16 cellular contexts compared by ENCODE assay signal in the genomic region with DNA sequence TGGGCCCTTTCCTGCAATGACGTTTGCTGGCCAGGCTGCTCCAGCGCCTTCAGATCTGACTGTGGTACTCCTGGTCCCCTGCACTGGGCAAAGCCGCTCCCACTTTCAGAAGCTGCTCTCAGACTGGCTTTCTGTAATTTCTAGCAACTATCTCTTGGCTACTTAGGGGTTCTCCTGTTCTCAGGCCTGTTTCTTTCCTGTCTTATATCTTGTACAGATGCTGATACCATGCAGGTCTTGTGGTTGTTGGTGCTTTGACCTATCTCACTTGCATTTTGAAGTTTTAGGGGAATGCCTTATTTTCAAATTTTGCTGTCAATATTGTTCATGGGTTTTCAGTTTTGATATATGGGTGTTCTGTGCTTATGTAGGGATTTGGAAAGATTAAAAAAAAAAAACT.
DNase-seq lines count a peak whose midpoint lies in the region; ATAC-seq and TF ChIP-seq lines count a peak whose summit lies in the region.
"Had no signal": no experiment of that assay in that cellular context is flagged by ENCODE, and none has a peak within 500 bp of the region (broad histone marks: within the 10 kb centered on the region; RNA-seq: fewer than 3 reads in every experiment).

No MANE protein-coding gene starts in this region.

- H3K27ac Mint-ChIP-seq in naive thymus-derived CD4-positive, alpha-beta T cell: no peak overlapping the region
- no peak overlapping the region for H3K27ac Mint-ChIP-seq in chondrocyte (ENCODE audit: unreplicated experiment)

- no peak overlapping the region for H3K4me3 ChIP-seq in GM12865 (ENCODE audit: low read depth, low read length)
- H3K4me3 ChIP-seq in naive thymus-derived CD4-positive, alpha-beta T cell (ENCODE audit: low read length): no peak overlapping the region
- H3K4me3 ChIP-seq: SJSA1 had no signal

- no peaks in the 10 kb centered on the region for H3K27me3 ChIP-seq in naive thymus-derived CD4-positive, alpha-beta T cell (ENCODE audit: control insufficient read depth in 2 of 2, insufficient read depth in 2 of 2, low read length in 2 of 2)
- H3K27me3 ChIP-seq: SJSA1 had no signal

- no peak for TF ChIP-seq CTCF in GM12865 (IDR thresholded peaks at IDR 0.05; ENCODE audit: insufficient read depth, low read depth, low read length, missing control alignments)
- no peak for TF ChIP-seq CTCF in chondrocyte (IDR thresholded peaks at IDR 0.05)

- H3K9me3 Mint-ChIP-seq in naive thymus-derived CD4-positive, alpha-beta T cell: peaks cover 0 to 5% (median 0%) of the 10 kb centered on the region in 11 donors
- H3K9me3 Mint-ChIP-seq in chondrocyte (ENCODE audit: low read depth): peaks cover 3% of the 10 kb centered on the region

- no peaks in the 10 kb centered on the region for H3K36me3 ChIP-seq in naive thymus-derived CD4-positive, alpha-beta T cell (ENCODE audit: control insufficient read depth in 2 of 3, insufficient read depth in 3 of 3, low read length in 3 of 3)
- H3K36me3 ChIP-seq: SJSA1 had no signal

- peaks cover 22 to 38% (median 22%) of the 10 kb centered on the region in 5 donors for H3K27me3 Mint-ChIP-seq in naive thymus-derived CD4-positive, alpha-beta T cell
- peaks cover 2% of the 10 kb centered on the region for H3K27me3 Mint-ChIP-seq in chondrocyte (ENCODE audit: low read depth)

- CTCF ChIA-PET in naive thymus-derived CD4-positive, alpha-beta T cell (lab: Charles Lee): no interaction called here

- DNase-seq in GM12865 (ENCODE audit: low read depth) (peak; percentile 65), dermis blood vessel endothelial cell (peak; percentile 7), chondrocyte (ENCODE audit: low spot score) (no peak), islet precursor cell (no peak)
- no peak for DNase-seq in naive thymus-derived CD4-positive, alpha-beta T cell
- DNase-seq: COR-L47, KBM-7, NCI-H1417 treated with DMSO at 0.1 percent for 48 hours, NCI-H1930, NCI-H2171 treated with DMSO at 0.1 percent for 48 hours, NCI-H748 treated with DMSO at 0.1 percent for 48 hours had no signal

- no peak overlapping the region for H3K4me3 Mint-ChIP-seq in naive thymus-derived CD4-positive, alpha-beta T cell
- H3K4me3 Mint-ChIP-seq in chondrocyte (ENCODE audit: unreplicated experiment): no peak overlapping the region

- no peak overlapping the region for H3K27ac ChIP-seq in naive thymus-derived CD4-positive, alpha-beta T cell (ENCODE audit: low read depth, low read length)
- H3K27ac ChIP-seq: C4-2B had no signal

- POLR2A ChIA-PET in naive thymus-derived CD4-positive, alpha-beta T cell (lab: Charles Lee): no interaction called here

- ATAC-seq in GM19023 (IDR thresholded peaks at IDR 0.05; ENCODE audit: unreplicated experiment) (peak; percentile 45), HG02852 (IDR thresholded peaks at IDR 0.05; ENCODE audit: unreplicated experiment) (peak; percentile 70), HG03460 (IDR thresholded peaks at IDR 0.05; ENCODE audit: unreplicated experiment) (no peak)
- ATAC-seq in naive thymus-derived CD4-positive, alpha-beta T cell: no peak

- no peaks in the 10 kb centered on the region for H3K36me3 Mint-ChIP-seq in naive thymus-derived CD4-positive, alpha-beta T cell
- no peaks in the 10 kb centered on the region for H3K36me3 Mint-ChIP-seq in chondrocyte (ENCODE audit: low read depth)

- no peaks in the 10 kb centered on the region for H3K9me3 ChIP-seq in naive thymus-derived CD4-positive, alpha-beta T cell (ENCODE audit: control insufficient read depth in 2 of 3, low read length in 3 of 3)
- H3K9me3 ChIP-seq: SJSA1 had no signal

- H3K4me1 Mint-ChIP-seq in naive thymus-derived CD4-positive, alpha-beta T cell: no peaks in the 10 kb centered on the region
- peaks cover 6% of the 10 kb centered on the region for H3K4me1 Mint-ChIP-seq in chondrocyte (ENCODE audit: low read depth)

- H3K4me1 ChIP-seq in naive thymus-derived CD4-positive, alpha-beta T cell (ENCODE audit: control insufficient read depth in 2 of 2, insufficient read depth in 2 of 2, low read length in 2 of 2): no peaks in the 10 kb centered on the region

- intact Hi-C loops in naive thymus-derived CD4-positive, alpha-beta T cell (cut with micrococcal nuclease): no loop called here

Comparison
In these comparisons a context has a peak if more than half of its experiments do, and no peak if none do; other contexts are left out.
1. DNase-seq: peak in GM12865 (single experiment) and dermis blood vessel endothelial cell (single experiment); none in naive thymus-derived CD4-positive, alpha-beta T cell (0 of 9), chondrocyte (single experiment) and islet precursor cell (single experiment).
2. ATAC-seq: peak in GM19023 (single experiment) and HG02852 (single experiment); none in HG03460 (single experiment) and naive thymus-derived CD4-positive, alpha-beta T cell (single experiment).